Comparison of ENCODE assay signal across 11 cellular contexts in genomic region chr11:69008774-69009440, GRCh38. TPM values are rescaled to one million over a fixed set of nuclear protein-coding genes. Genes with fewer than 3 reads are reported as not detected.
DNase-seq lines count a peak whose midpoint lies in the region; ATAC-seq and TF ChIP-seq lines count a peak whose summit lies in the region.
"Had no signal": no experiment of that assay in that cellular context is flagged by ENCODE, and none has a peak within 500 bp of the region (broad histone marks: within the 10 kb centered on the region; RNA-seq: fewer than 3 reads in every experiment).

No MANE protein-coding gene starts in this region.

- H3K9me3 Mint-ChIP-seq in Caco-2 (ENCODE audit: unreplicated experiment) (no peaks in the 10 kb centered on the region), osteocyte (ENCODE audit: unreplicated experiment) (no peaks in the 10 kb centered on the region), neural progenitor cell (no peaks in the 10 kb centered on the region)
- no peaks in the 10 kb centered on the region for H3K9me3 Mint-ChIP-seq in activated T-helper 1 cell treated with anti-CD3 and anti-CD28 coated beads, Interleukin-12 subunit alpha, Interleukin-12 subunit beta, Interleukin-2, Interleukin-4 antibody, amounts not matched to agents 30 ng/mL and 10 ng/mL and 1 ng/mL, durations not matched to agents 14 hours and 24 hours and 36 hours
- H3K9me3 Mint-ChIP-seq in activated CD4-positive, alpha-beta T cell treated with anti-CD3 and anti-CD28 coated beads, Interleukin-2, amount 10 ng/mL, durations not matched to agents 24 days and 14 days, result no peaks in the 10 kb centered on the region
- H3K9me3 Mint-ChIP-seq: activated naive CD8-positive, alpha-beta T cell treated with anti-CD3 and anti-CD28 coated beads, Interleukin-2, amount 10 ng/mL, durations not matched to agents 7 days and 5 days; IgD-negative memory B cell had no signal

- intact Hi-C loops in Caco-2 (cut with micrococcal nuclease; ENCODE audit: unreplicated experiment), result loop anchor here (1.0 kb wide), 1 partner anchor 35 kb away; no protein-coding TSS in a partner anchor
- intact Hi-C loops in activated T-helper 1 cell treated with anti-CD3 and anti-CD28 coated beads, Interleukin-12 subunit alpha, Interleukin-12 subunit beta, Interleukin-2, Interleukin-4 antibody, amounts not matched to agents 30 ng/mL and 10 ng/mL and 1 ng/mL, durations not matched to agents 14 hours and 24 hours and 36 hours (cut with micrococcal nuclease), result no loop called here
- intact Hi-C loops in activated CD4-positive, alpha-beta T cell treated with anti-CD3 and anti-CD28 coated beads, Interleukin-2, amount 10 ng/mL, durations not matched to agents 24 days and 14 days (cut with micrococcal nuclease), result no loop called here

- H3K36me3 Mint-ChIP-seq in Caco-2 (ENCODE audit: insufficient read depth, unreplicated experiment) (no peaks in the 10 kb centered on the region), osteocyte (ENCODE audit: unreplicated experiment) (peaks cover 5% of the 10 kb centered on the region), neural progenitor cell (no peaks in the 10 kb centered on the region)
- H3K36me3 Mint-ChIP-seq in activated T-helper 1 cell treated with anti-CD3 and anti-CD28 coated beads, Interleukin-12 subunit alpha, Interleukin-12 subunit beta, Interleukin-2, Interleukin-4 antibody, amounts not matched to agents 30 ng/mL and 10 ng/mL and 1 ng/mL, durations not matched to agents 14 hours and 24 hours and 36 hours (ENCODE audit: low read depth), result no peaks in the 10 kb centered on the region
- H3K36me3 Mint-ChIP-seq in activated CD4-positive, alpha-beta T cell treated with anti-CD3 and anti-CD28 coated beads, Interleukin-2, amount 10 ng/mL, durations not matched to agents 24 days and 14 days (ENCODE audit: low read depth), result no peaks in the 10 kb centered on the region
- H3K36me3 Mint-ChIP-seq: activated naive CD8-positive, alpha-beta T cell treated with anti-CD3 and anti-CD28 coated beads, Interleukin-2, amount 10 ng/mL, durations not matched to agents 7 days and 5 days; IgD-negative memory B cell had no signal

- H3F3A ChIP-seq in neural progenitor cell (ENCODE audit: low read depth), result peaks cover 16% of the 10 kb centered on the region

- no peak overlapping the region for H3K4me3 Mint-ChIP-seq in Caco-2 (ENCODE audit: unreplicated experiment)
- no peak overlapping the region for H3K4me3 Mint-ChIP-seq in osteocyte (ENCODE audit: unreplicated experiment)
- no peak overlapping the region for H3K4me3 Mint-ChIP-seq in activated T-helper 1 cell treated with anti-CD3 and anti-CD28 coated beads, Interleukin-12 subunit alpha, Interleukin-12 subunit beta, Interleukin-2, Interleukin-4 antibody, amounts not matched to agents 30 ng/mL and 10 ng/mL and 1 ng/mL, durations not matched to agents 14 hours and 24 hours and 36 hours
- H3K4me3 Mint-ChIP-seq in activated CD4-positive, alpha-beta T cell treated with anti-CD3 and anti-CD28 coated beads, Interleukin-2, amount 10 ng/mL, durations not matched to agents 24 days and 14 days, result no peak overlapping the region
- no peak overlapping the region for H3K4me3 Mint-ChIP-seq in neural progenitor cell
- H3K4me3 Mint-ChIP-seq: activated naive CD8-positive, alpha-beta T cell treated with anti-CD3 and anti-CD28 coated beads, Interleukin-2, amount 10 ng/mL, durations not matched to agents 7 days and 5 days; IgD-negative memory B cell had no signal

- H3K4me1 ChIP-seq in Caco-2 (peaks cover 44% of the 10 kb centered on the region), neural progenitor cell (peaks cover 31% of the 10 kb centered on the region)

- POLR2A ChIA-PET in Caco-2 (lab: Charles Lee), result interaction anchor here (1.0 kb wide), 1 partner anchor 40 kb away, joined by 7 read pairs; the partner anchor contains the start of gene TPCN2

- no peaks in the 10 kb centered on the region for H3K9me3 ChIP-seq in Caco-2
- H3K9me3 ChIP-seq in neural progenitor cell (ENCODE audit: low read depth), result no peaks in the 10 kb centered on the region

- CTCF ChIA-PET in Caco-2 (lab: Charles Lee), result interaction anchor here (1.9 kb wide), 1 partner anchor 36 kb away, joined by 8 read pairs; no protein-coding TSS in a partner anchor

- no peaks in the 10 kb centered on the region for H3K36me3 ChIP-seq in Caco-2 (ENCODE audit: control insufficient read depth, insufficient read depth, low read length)
- H3K36me3 ChIP-seq in neural progenitor cell, result no peaks in the 10 kb centered on the region

- H3K27me3 Mint-ChIP-seq in Caco-2 (ENCODE audit: insufficient read depth, unreplicated experiment), result no peaks in the 10 kb centered on the region
- no peaks in the 10 kb centered on the region for H3K27me3 Mint-ChIP-seq in osteocyte (ENCODE audit: unreplicated experiment)
- H3K27me3 Mint-ChIP-seq in activated T-helper 1 cell treated with anti-CD3 and anti-CD28 coated beads, Interleukin-12 subunit alpha, Interleukin-12 subunit beta, Interleukin-2, Interleukin-4 antibody, amounts not matched to agents 30 ng/mL and 10 ng/mL and 1 ng/mL, durations not matched to agents 14 hours and 24 hours and 36 hours (ENCODE audit: insufficient read depth), result peaks cover 15% of the 10 kb centered on the region
- peaks cover 23% of the 10 kb centered on the region for H3K27me3 Mint-ChIP-seq in activated CD4-positive, alpha-beta T cell treated with anti-CD3 and anti-CD28 coated beads, Interleukin-2, amount 10 ng/mL, durations not matched to agents 24 days and 14 days
- H3K27me3 Mint-ChIP-seq in neural progenitor cell (ENCODE audit: insufficient read depth, low read depth), result peaks cover 9% of the 10 kb centered on the region

- DNase-seq in Caco-2 (peak; percentile 85 to 93), RKO (ENCODE audit: low spot score) (peak; percentile 53), fibroblast of pulmonary artery (ENCODE audit: low read depth) (peak; percentile 92), osteocyte (ENCODE audit: extremely low spot score, unreplicated experiment) (peak; percentile 94), neural progenitor cell (ENCODE audit: low spot score) (no peak)
- no peak for DNase-seq in activated T-helper 1 cell treated with anti-CD3 and anti-CD28 coated beads, Interleukin-12 subunit alpha, Interleukin-12 subunit beta, Interleukin-2, Interleukin-4 antibody, amounts not matched to agents 30 ng/mL and 10 ng/mL and 1 ng/mL, durations not matched to agents 14 hours and 24 hours and 36 hours (ENCODE audit: low spot score)
- DNase-seq in activated CD4-positive, alpha-beta T cell treated with anti-CD3 and anti-CD28 coated beads, Interleukin-2, amount 10 ng/mL, durations not matched to agents 24 days and 14 days, result no peak
- DNase-seq: activated naive CD8-positive, alpha-beta T cell treated with anti-CD3 and anti-CD28 coated beads, Interleukin-2, amount 10 ng/mL, durations not matched to agents 7 days and 5 days; stimulated activated CD4-positive, alpha-beta T cell treated with anti-CD3 and anti-CD28 coated beads, Interleukin-2, amount 100 ng/mL, for 48 hours had no signal

- no peak overlapping the region for H2AFZ ChIP-seq in neural progenitor cell (replicated peaks)

- no TSS peak for BruUV-seq in Caco-2 (replicated peaks; lab: Mats Ljungman, UMichigan)

- no peaks in the 10 kb centered on the region for H3K27me3 ChIP-seq in Caco-2 (replicated peaks; ENCODE audit: control insufficient read depth, insufficient read depth, low read length)
- peaks cover 9% of the 10 kb centered on the region for H3K27me3 ChIP-seq in neural progenitor cell

- TF ChIP-seq CTCF in Caco-2 (IDR thresholded peaks at IDR 0.05; ENCODE audit: insufficient read depth in 1 of 2, low read depth in 1 of 2, low read length in 1 of 2, severe bottlenecking in 1 of 2, unreplicated experiment in 1 of 2) (no peak), fibroblast of pulmonary artery (IDR thresholded peaks at IDR 0.05; ENCODE audit: low read length, missing control alignments) (no peak), osteocyte (IDR thresholded peaks at IDR 0.05) (no peak), neural progenitor cell (IDR thresholded peaks at IDR 0.05) (no peak)

- ATAC-seq in GM19467 (IDR thresholded peaks at IDR 0.05; ENCODE audit: unreplicated experiment), result no peak

- peaks cover 40% of the 10 kb centered on the region for H3K4me1 Mint-ChIP-seq in Caco-2 (ENCODE audit: low read depth, unreplicated experiment)
- H3K4me1 Mint-ChIP-seq in osteocyte (ENCODE audit: unreplicated experiment), result peaks cover 60% of the 10 kb centered on the region
- no peaks in the 10 kb centered on the region for H3K4me1 Mint-ChIP-seq in activated T-helper 1 cell treated with anti-CD3 and anti-CD28 coated beads, Interleukin-12 subunit alpha, Interleukin-12 subunit beta, Interleukin-2, Interleukin-4 antibody, amounts not matched to agents 30 ng/mL and 10 ng/mL and 1 ng/mL, durations not matched to agents 14 hours and 24 hours and 36 hours (ENCODE audit: low read depth)
- H3K4me1 Mint-ChIP-seq in activated CD4-positive, alpha-beta T cell treated with anti-CD3 and anti-CD28 coated beads, Interleukin-2, amount 10 ng/mL, durations not matched to agents 24 days and 14 days, result no peaks in the 10 kb centered on the region
- peaks cover 41% of the 10 kb centered on the region for H3K4me1 Mint-ChIP-seq in neural progenitor cell
- H3K4me1 Mint-ChIP-seq: activated naive CD8-positive, alpha-beta T cell treated with anti-CD3 and anti-CD28 coated beads, Interleukin-2, amount 10 ng/mL, durations not matched to agents 7 days and 5 days; IgD-negative memory B cell had no signal

- H3K4me3 ChIP-seq in Caco-2 (ENCODE audit: low read depth, low read length) (no peak overlapping the region), fibroblast of pulmonary artery (replicated peaks; ENCODE audit: low read depth, low read length) (no peak overlapping the region), neural progenitor cell (no peak overlapping the region)

- H3K9ac ChIP-seq in neural progenitor cell, result no peak overlapping the region

- H4K20me1 ChIP-seq in neural progenitor cell (ENCODE audit: low read depth), result no peaks in the 10 kb centered on the region

- H3K27ac ChIP-seq in neural progenitor cell, result no peak overlapping the region

- no peaks in the 10 kb centered on the region for H3K79me2 ChIP-seq in neural progenitor cell (ENCODE audit: low read depth)

- H3K4me2 ChIP-seq in neural progenitor cell, result no peak overlapping the region

- H3K27ac Mint-ChIP-seq in Caco-2 (ENCODE audit: unreplicated experiment) (peak overlapping the region; percentile 82), osteocyte (ENCODE audit: unreplicated experiment) (peak overlapping the region; percentile 97), neural progenitor cell (no peak overlapping the region)
- H3K27ac Mint-ChIP-seq in activated T-helper 1 cell treated with anti-CD3 and anti-CD28 coated beads, Interleukin-12 subunit alpha, Interleukin-12 subunit beta, Interleukin-2, Interleukin-4 antibody, amounts not matched to agents 30 ng/mL and 10 ng/mL and 1 ng/mL, durations not matched to agents 14 hours and 24 hours and 36 hours, result no peak overlapping the region
- H3K27ac Mint-ChIP-seq in activated CD4-positive, alpha-beta T cell treated with anti-CD3 and anti-CD28 coated beads, Interleukin-2, amount 10 ng/mL, durations not matched to agents 24 days and 14 days, result no peak overlapping the region
- H3K27ac Mint-ChIP-seq: activated naive CD8-positive, alpha-beta T cell treated with anti-CD3 and anti-CD28 coated beads, Interleukin-2, amount 10 ng/mL, durations not matched to agents 7 days and 5 days had no signal

RNA-seq across cellular contexts. Expression of gene MRGPRF, which starts 4.1 kb away (rescaled TPM):
- total RNA-seq in Caco-2 (2022), result 0.14 TPM in 1 of 2 replicates, not detected in the other
- 7.0 and 8.4 TPM in 2 replicates for total RNA-seq in osteocyte
- not detected in 2 replicates for total RNA-seq in activated T-helper 1 cell treated with anti-CD3 and anti-CD28 coated beads, Interleukin-12 subunit alpha, Interleukin-12 subunit beta, Interleukin-2, Interleukin-4 antibody, amounts not matched to agents 30 ng/mL and 10 ng/mL and 1 ng/mL, durations not matched to agents 14 hours and 24 hours and 36 hours
- not detected in 2 replicates for total RNA-seq in activated CD4-positive, alpha-beta T cell treated with anti-CD3 and anti-CD28 coated beads, Interleukin-2, amount 10 ng/mL, durations not matched to agents 24 days and 14 days
- 0.56 and 3.5 TPM in 2 replicates for total RNA-seq in neural progenitor cell (ENCODE audit: low replicate concordance)
- total RNA-seq: activated naive CD8-positive, alpha-beta T cell treated with anti-CD3 and anti-CD28 coated beads, Interleukin-2, amount 10 ng/mL, durations not matched to agents 7 days and 5 days had no signal

RNA-seq across cellular contexts. Expression of gene MRGPRD, which starts 28.1 kb away (rescaled TPM):
- total RNA-seq in Caco-2 (2022) (not detected in 2 replicates), osteocyte (not detected in 2 replicates), neural progenitor cell (ENCODE audit: low replicate concordance) (not detected in 2 replicates)
- not detected in 2 replicates for total RNA-seq in activated T-helper 1 cell treated with anti-CD3 and anti-CD28 coated beads, Interleukin-12 subunit alpha, Interleukin-12 subunit beta, Interleukin-2, Interleukin-4 antibody, amounts not matched to agents 30 ng/mL and 10 ng/mL and 1 ng/mL, durations not matched to agents 14 hours and 24 hours and 36 hours
- total RNA-seq in activated CD4-positive, alpha-beta T cell treated with anti-CD3 and anti-CD28 coated beads, Interleukin-2, amount 10 ng/mL, durations not matched to agents 24 days and 14 days, result not detected in 2 replicates
- total RNA-seq: activated naive CD8-positive, alpha-beta T cell treated with anti-CD3 and anti-CD28 coated beads, Interleukin-2, amount 10 ng/mL, durations not matched to agents 7 days and 5 days had no signal

RNA-seq across cellular contexts. Expression of gene TPCN2, which starts 39.8 kb away (rescaled TPM):
- 59.5 and 63.6 TPM in 2 replicates for total RNA-seq in Caco-2 (2022)
- 21.0 and 22.4 TPM in 2 replicates for total RNA-seq in osteocyte
- total RNA-seq in activated T-helper 1 cell treated with anti-CD3 and anti-CD28 coated beads, Interleukin-12 subunit alpha, Interleukin-12 subunit beta, Interleukin-2, Interleukin-4 antibody, amounts not matched to agents 30 ng/mL and 10 ng/mL and 1 ng/mL, durations not matched to agents 14 hours and 24 hours and 36 hours, result 17.4 and 19.2 TPM in 2 replicates
- 15.7 and 16.8 TPM in 2 replicates for total RNA-seq in activated CD4-positive, alpha-beta T cell treated with anti-CD3 and anti-CD28 coated beads, Interleukin-2, amount 10 ng/mL, durations not matched to agents 24 days and 14 days
- total RNA-seq in neural progenitor cell (ENCODE audit: low replicate concordance), result 7.2 and 10.9 TPM in 2 replicates

Comparison
In these comparisons a context has a peak if more than half of its experiments do, and no peak if none do; other contexts are left out.
1. DNase-seq: peak in Caco-2 (2 of 2), RKO (single experiment), fibroblast of pulmonary artery (single experiment) and osteocyte (single experiment); none in activated T-helper 1 cell treated with anti-CD3 and anti-CD28 coated beads, Interleukin-12 subunit alpha, Interleukin-12 subunit beta, Interleukin-2, Interleukin-4 antibody, amounts not matched to agents 30 ng/mL and 10 ng/mL and 1 ng/mL, durations not matched to agents 14 hours and 24 hours and 36 hours (single experiment), activated CD4-positive, alpha-beta T cell treated with anti-CD3 and anti-CD28 coated beads, Interleukin-2, amount 10 ng/mL, durations not matched to agents 24 days and 14 days (single experiment) and neural progenitor cell (single experiment).
2. H3K27ac Mint-ChIP-seq: peak in Caco-2 (single experiment) and osteocyte (single experiment); none in activated T-helper 1 cell treated with anti-CD3 and anti-CD28 coated beads, Interleukin-12 subunit alpha, Interleukin-12 subunit beta, Interleukin-2, Interleukin-4 antibody, amounts not matched to agents 30 ng/mL and 10 ng/mL and 1 ng/mL, durations not matched to agents 14 hours and 24 hours and 36 hours (single experiment), activated CD4-positive, alpha-beta T cell treated with anti-CD3 and anti-CD28 coated beads, Interleukin-2, amount 10 ng/mL, durations not matched to agents 24 days and 14 days (single experiment) and neural progenitor cell (single experiment).